Comparison of ENCODE assay signal across 12 cellular contexts in the genomic region with DNA sequence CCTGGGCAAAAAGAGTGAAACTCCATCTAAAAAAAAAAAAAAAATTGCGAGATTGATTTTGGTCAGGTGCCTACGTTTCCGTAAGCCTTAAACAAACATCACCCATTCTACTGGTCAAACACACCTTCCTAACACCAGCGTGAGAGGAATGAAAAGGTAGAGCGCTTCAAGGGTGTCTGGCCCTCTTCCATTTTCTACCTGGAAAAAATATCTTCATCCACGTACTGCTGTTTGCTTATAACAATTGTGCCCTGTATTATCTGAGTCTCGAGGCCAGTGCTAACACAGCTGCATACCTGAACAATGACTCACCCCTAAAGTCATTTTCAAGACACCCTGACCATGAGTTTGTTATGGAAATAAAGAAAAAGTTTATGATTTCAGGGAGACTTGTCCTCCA. TPM values are rescaled to one million over a fixed set of nuclear protein-coding genes. Genes with fewer than 3 reads are reported as not detected.
DNase-seq lines count a peak whose midpoint lies in the region; ATAC-seq, FAIRE-seq and TF ChIP-seq lines count a peak whose summit lies in the region.
"Had no signal": no experiment of that assay in that cellular context is flagged by ENCODE, and none has a peak within 500 bp of the region (broad histone marks: within the 10 kb centered on the region; RNA-seq: fewer than 3 reads in every experiment).

No MANE protein-coding gene starts in this region.

- intact Hi-C loops in GM12878 (cut with micrococcal nuclease; ENCODE audit: unreplicated experiment) = no loop called here
- intact Hi-C loops in left lung (cut with DNase I) = no loop called here
- intact Hi-C loops in kidney (cut with DNase I) = no loop called here

- DNase-seq in LoVo (ENCODE audit: low spot score) (peak; percentile 75), GM12878 (ENCODE audit: low read depth, low spot score) (no peak), left lung (no peak), kidney (no peak), nucleus accumbens (lab: John Stamatoyannopoulos, UW) (no peak)
- no peak for DNase-seq in effector CD8-positive, alpha-beta T cell (lab: John Stamatoyannopoulos, UW)
- DNase-seq: amygdala, NCI-H526 had no signal

- in situ Hi-C loops in GM12878 (cut with MboI) = no loop called here

- CTCF ChIA-PET in GM12878 (lab: Yijun Ruan, JAX) = interaction anchor here (0.8 kb wide), 1 partner anchor 107 kb away, joined by 3 read pairs; no protein-coding TSS in a partner anchor

- no peaks in the 10 kb centered on the region for H3K79me2 ChIP-seq in GM12878 (ENCODE audit: control insufficient read depth, insufficient read depth, low read length)

- H3K36me3 ChIP-seq in GM12878 (ENCODE audit: control insufficient read depth in 2 of 2, insufficient read depth in 2 of 2, low read length in 1 of 2) (no peaks in the 10 kb centered on the region), left lung (no peaks in the 10 kb centered on the region), kidney (ENCODE audit: control insufficient read depth in 1 of 2, insufficient read depth in 2 of 2, low read length in 2 of 2) (no peaks in the 10 kb centered on the region)

- 82% methylated on average over 7 of the region's 7 CpGs for WGBS in GM12878 (ENCODE audit: insufficient coverage, insufficient replicate concordance, low lambda C conversion rate, missing lambda C conversion rate)

- no peak for TF ChIP-seq POLR2A in GM12878 (IDR thresholded peaks at IDR 0.05; ENCODE audit: low read depth, low read length)

- no peak overlapping the region for H3K4me2 ChIP-seq in GM12878 (ENCODE audit: control insufficient read depth, insufficient read depth)

- RAD21 ChIA-PET in GM12878 (lab: Charles Lee; ENCODE audit: unreplicated experiment) = interaction anchor here (23.0 kb wide), 1 partner anchor 96 kb away, joined by 562 read pairs; no protein-coding TSS in a partner anchor

- BruUV-seq in GM12878 (replicated peaks; lab: Mats Ljungman, UMichigan) = no TSS peak

- no peak for TF ChIP-seq EP300 in GM12878 (IDR thresholded peaks at IDR 0.05; ENCODE audit: borderline replicate concordance in 1 of 2, control insufficient read depth in 1 of 2, low read depth in 2 of 2, low read length in 2 of 2)

- TF ChIP-seq CTCF in C4-2B (conservative IDR thresholded peaks at IDR 0.05) (no peak), GM12878 (IDR thresholded peaks at IDR 0.05 in 2 of 3, conservative IDR thresholded peaks at IDR 0.05 in 1 of 3; ENCODE audit: control insufficient read depth in 2 of 3, extremely low read depth in 1 of 3, insufficient read depth in 1 of 3, low read depth in 3 of 3, low read length in 3 of 3) (no peak), left lung (IDR thresholded peaks at IDR 0.05) (no peak), kidney (IDR thresholded peaks at IDR 0.05; ENCODE audit: borderline replicate concordance, extremely low read depth, insufficient read depth) (no peak)

- ATAC-seq in GM12878 = no peak
- peak; percentile 90 for ATAC-seq in left lung
- no peak for ATAC-seq in GM18502 (IDR thresholded peaks at IDR 0.05; ENCODE audit: poor library complexity, unreplicated experiment)
- ATAC-seq: stimulated activated effector memory CD8-positive, alpha-beta T cell treated with anti-CD3 and anti-CD28 coated beads, Interleukin-12 subunit alpha, Interleukin-12 subunit beta, amount 100 ng/mL, for 72 hours had no signal

- H4K20me1 ChIP-seq in GM12878 (ENCODE audit: control insufficient read depth, insufficient read depth) = no peaks in the 10 kb centered on the region

- H3K9me3 ChIP-seq in GM12878 (replicated peaks; ENCODE audit: control insufficient read depth, insufficient read depth, low read length) (no peaks in the 10 kb centered on the region; the same call in 2 of the 3 replicates), left lung (no peaks in the 10 kb centered on the region), kidney (ENCODE audit: control insufficient read depth in 1 of 2, low read length in 2 of 2) (no peaks in the 10 kb centered on the region)

- POLR2A ChIA-PET in GM12878 (lab: Charles Lee) = interaction anchor here (9.2 to 13.6 kb wide), 2 partner anchors 10 to 19 kb away, joined by 95 to 157 read pairs; no protein-coding TSS in a partner anchor

- H2AFZ ChIP-seq in GM12878 (ENCODE audit: control insufficient read depth, low read depth, low read length) = no peak overlapping the region

- SMC1A ChIA-PET in GM12878 (lab: Charles Lee; ENCODE audit: uncharacterized antibody, unreplicated experiment) = interaction anchor here (15.2 to 24.6 kb wide), 2 partner anchors 15 to 94 kb away, joined by 393 to 595 read pairs; no protein-coding TSS in a partner anchor

- no peak for TF ChIP-seq RAD21 in GM12878 (IDR thresholded peaks at IDR 0.05; ENCODE audit: insufficient read depth, low read depth, low read length)

- H3K27me3 ChIP-seq in GM12878 (replicated peaks in 1 of 2; ENCODE audit: control insufficient read depth in 2 of 2, insufficient read depth in 2 of 2, low read length in 1 of 2) (no peaks in the 10 kb centered on the region), left lung (no peaks in the 10 kb centered on the region)

- peaks cover 41% of the 10 kb centered on the region for H3K4me1 ChIP-seq in GM12878 (ENCODE audit: control insufficient read depth, insufficient read depth, low read length)
- H3K4me1 ChIP-seq in left lung = peaks cover 3 to 13% of the 10 kb centered on the region in 2 donors
- H3K4me1 ChIP-seq in kidney (ENCODE audit: control insufficient read depth in 1 of 2, insufficient read depth in 1 of 2, low read depth in 1 of 2, low read length in 2 of 2) = no peaks in the 10 kb centered on the region

- no peak overlapping the region for H3K9ac ChIP-seq in GM12878 (ENCODE audit: control insufficient read depth, insufficient read depth, low read length)
- H3K9ac ChIP-seq in kidney (ENCODE audit: low read length in 2 of 2) = no peak overlapping the region

- H3K4me3 ChIP-seq in GM12878 = no peak overlapping the region
- H3K4me3 ChIP-seq in left lung = no peak overlapping the region
- H3K4me3 ChIP-seq in kidney (ENCODE audit: low read length in 2 of 2) = no peak overlapping the region

- H3K27ac ChIP-seq in C4-2B = peak overlapping the region; percentile 79
- no peak overlapping the region for H3K27ac ChIP-seq in GM12878 (ENCODE audit: control insufficient read depth, insufficient read depth)
- peak overlapping the region in 1 of 2 donors; percentile 33 for H3K27ac ChIP-seq in left lung
- H3K27ac ChIP-seq in kidney (ENCODE audit: low read depth in 2 of 2, low read length in 2 of 2) = no peak overlapping the region

- FAIRE-seq in GM12878 (lab: Jason Lieb, UNC) (no peak), kidney (lab: Jason Lieb, UNC) (no peak)

TF ChIP-seq in GM12878, 131 proteins besides CTCF, POLR2A, EP300 and RAD21 (continues in another document):
- no peak for TF ChIP-seq SUPT20H (IDR thresholded peaks at IDR 0.05; ENCODE audit: borderline replicate concordance, control insufficient read depth, low read depth, low read length)

RNA-seq across cellular contexts. Expression of a gene that starts 13.9 kb away (rescaled TPM):
- 726 and 815 TPM in 2 replicates for total RNA-seq in GM12878 (2013; cell fraction: nucleolus; rRNA removed)
- total RNA-seq in GM12878 (2014; rRNA removed) (20,095 and 20,513 TPM in 2 replicates), GM12878 (2014; rRNA removed; fragmentation: Illumina TruSeq; extraction: Trizol) (14,081 and 14,526 TPM in 2 replicates), GM12878 (2021) (15,676 and 15,778 TPM in 2 replicates), left lung (1,000 to 10,000 TPM; 4,574 to 4,791 TPM), kidney (2,421 TPM)
- 20,663 TPM for polyA plus RNA-seq in GM12878 (2011; ENCODE audit: low read depth)
- polyA plus RNA-seq in GM12878 (2011; rRNA removed) (13,924 and 13,999 TPM in 2 replicates), GM12878 (2014; fragmentation: Illumina TruSeq; extraction: Trizol) (22,521 and 25,739 TPM in 2 replicates), GM12878 (2014; fragmentation: Nextera tagmentation; extraction: Ambion mirVana) (over 10,000 TPM; 32,576 to 35,408 TPM), GM12878 (2014; rRNA removed) (21,672 and 21,926 TPM in 2 replicates), GM12878 (2016; fragmentation: Nextera tagmentation; extraction: Ambion mirVana) (over 10,000 TPM; 35,271 to 37,234 TPM), kidney (ENCODE audit: insufficient read depth, low read depth, low replicate concordance) (3,432 TPM)
- 6,321 and 8,073 TPM in 2 replicates for polyA plus RNA-seq in GM12878 (2011; cell fraction: cytosol; rRNA removed)
- polyA plus RNA-seq in GM12878 (2011; cell fraction: nucleus; rRNA removed) = 2,770 and 4,943 TPM in 2 replicates
- polyA plus RNA-seq in GM12878 (2012) = 18,326 and 24,333 TPM in 2 replicates
- polyA minus RNA-seq in GM12878 (2011; rRNA and poly(A)+ RNA removed) = 5,151 and 6,646 TPM in 2 replicates
- 2,250 and 2,391 TPM in 2 replicates for polyA minus RNA-seq in GM12878 (2011; cell fraction: cytosol; rRNA and poly(A)+ RNA removed)
- 1,575 and 1,669 TPM in 2 replicates for polyA minus RNA-seq in GM12878 (2011; cell fraction: nucleus; rRNA and poly(A)+ RNA removed)

RNA-seq across cellular contexts. Expression of a gene that starts 55.6 kb away (rescaled TPM):
- 0.61 and 0.65 TPM in 2 replicates for total RNA-seq in GM12878 (2013; cell fraction: nucleolus; rRNA removed)
- not detected in 2 replicates for total RNA-seq in GM12878 (2014; rRNA removed)
- not detected in 2 replicates for total RNA-seq in GM12878 (2014; rRNA removed; fragmentation: Illumina TruSeq; extraction: Trizol)
- not detected in 2 replicates for total RNA-seq in GM12878 (2021)
- polyA plus RNA-seq in GM12878 (2011; ENCODE audit: low read depth) = not detected
- 0.03 and 0.10 TPM in 2 replicates for polyA plus RNA-seq in GM12878 (2011; rRNA removed)
- 0.01 TPM in 1 of 2 replicates, not detected in the other for polyA plus RNA-seq in GM12878 (2011; cell fraction: cytosol; rRNA removed)
- polyA plus RNA-seq in GM12878 (2011; cell fraction: nucleus; rRNA removed) = 0.07 and 0.10 TPM in 2 replicates
- 0.31 TPM in 1 of 2 replicates, not detected in the other for polyA plus RNA-seq in GM12878 (2012)
- 0.01 and 0.11 TPM in 2 replicates for polyA plus RNA-seq in GM12878 (2014; fragmentation: Illumina TruSeq; extraction: Trizol)
- polyA plus RNA-seq in GM12878 (2014; fragmentation: Nextera tagmentation; extraction: Ambion mirVana) = not detected
- polyA plus RNA-seq in GM12878 (2014; rRNA removed) = 0.04 TPM in 1 of 2 replicates, not detected in the other
- not detected for polyA plus RNA-seq in GM12878 (2016; fragmentation: Nextera tagmentation; extraction: Ambion mirVana)
- polyA minus RNA-seq in GM12878 (2011; rRNA and poly(A)+ RNA removed) = not detected in 2 replicates
- not detected in 2 replicates for polyA minus RNA-seq in GM12878 (2011; cell fraction: cytosol; rRNA and poly(A)+ RNA removed)
- not detected in 2 replicates for polyA minus RNA-seq in GM12878 (2011; cell fraction: nucleus; rRNA and poly(A)+ RNA removed)
- total RNA-seq in left lung = not detected
- not detected for total RNA-seq in kidney
- polyA plus RNA-seq in kidney (ENCODE audit: insufficient read depth, low read depth, low replicate concordance) = not detected
- total RNA-seq: pulmonary artery endothelial cell had no signal
